24 cellular contexts compared by ENCODE assay signal in the genomic region with DNA sequence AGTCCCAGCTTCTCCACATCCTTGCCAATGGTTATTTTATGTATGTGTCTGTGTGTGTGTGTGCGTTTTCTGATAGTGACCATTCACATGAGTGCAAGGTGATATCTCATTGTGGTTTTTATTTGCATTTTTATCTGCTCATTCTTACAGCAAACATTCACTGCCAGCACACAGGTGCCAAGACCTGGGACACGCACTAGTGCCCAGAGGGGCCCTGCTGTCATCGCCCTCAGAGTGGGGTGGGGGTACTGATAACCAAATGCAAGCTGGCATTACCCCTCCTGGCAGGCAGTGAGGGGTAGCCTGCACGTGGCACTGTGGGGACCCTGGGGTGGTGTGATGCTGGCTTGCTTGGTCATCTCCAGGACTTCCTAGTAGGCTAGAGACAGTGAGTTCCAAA.
DNase-seq lines count a peak whose midpoint lies in the region; ATAC-seq, FAIRE-seq and TF ChIP-seq lines count a peak whose summit lies in the region.
"Had no signal": no experiment of that assay in that cellular context is flagged by ENCODE, and none has a peak within 500 bp of the region (broad histone marks: within the 10 kb centered on the region; RNA-seq: fewer than 3 reads in every experiment).

No MANE protein-coding gene starts in this region.

- no peak overlapping the region for H2AFZ ChIP-seq in OCI-LY1 (ENCODE audit: low read length)

- peak overlapping the region; percentile 100 for H3K27ac ChIP-seq in OCI-LY1 (ENCODE audit: low read depth, low read length, poor library complexity, severe bottlenecking)
- peak overlapping the region in 3 of 8 donors; percentile 24 to 33 (median 25) for H3K27ac ChIP-seq in spleen
- H3K27ac ChIP-seq: colonic mucosa, esophagus muscularis mucosa, skin epidermis, thoracic aorta had no signal

- no peaks in the 10 kb centered on the region for H3K27me3 ChIP-seq in OCI-LY1 (ENCODE audit: insufficient read depth, low read length)
- no peaks in the 10 kb centered on the region for H3K27me3 ChIP-seq in spleen (replicated peaks in 1 of 7)
- H3K27me3 ChIP-seq: colonic mucosa, esophagus muscularis mucosa had no signal

- intact Hi-C loops in spleen (cut with DNase I; ENCODE audit: low total_unique reads) = no loop called here

- H3K9me2 ChIP-seq in OCI-LY1 (ENCODE audit: low read depth, low read length) = no peaks in the 10 kb centered on the region

- TF ChIP-seq POLR2A in spleen (IDR thresholded peaks at IDR 0.05) = no peak

- ATAC-seq in GM18498 (IDR thresholded peaks at IDR 0.05; ENCODE audit: unreplicated experiment) = peak; percentile 31
- no peak for ATAC-seq in HG02938 (IDR thresholded peaks at IDR 0.05; ENCODE audit: unreplicated experiment)
- ATAC-seq: HCT116 had no signal

- peak overlapping the region; percentile 74 for H3K4me2 ChIP-seq in OCI-LY1 (ENCODE audit: low read length)

- H3K79me2 ChIP-seq in OCI-LY1 (ENCODE audit: insufficient read depth, low read length) = no peaks in the 10 kb centered on the region

- H3K9me3 ChIP-seq in OCI-LY1 (ENCODE audit: low read length) (peaks cover 4% of the 10 kb centered on the region), spleen (no peaks in the 10 kb centered on the region)
- H3K9me3 ChIP-seq: colonic mucosa, esophagus muscularis mucosa, thoracic aorta had no signal

- no peak for FAIRE-seq in GM19239 (lab: Jason Lieb, UNC)
- FAIRE-seq: bronchial epithelial cell, frontal cortex, HTR-8/SVneo had no signal

- H3K4me1 ChIP-seq in OCI-LY1 (ENCODE audit: insufficient read depth, low read length, severe bottlenecking) = peaks cover 82% of the 10 kb centered on the region
- peaks cover 0 to 53% (median 28%) of the 10 kb centered on the region in 6 donors for H3K4me1 ChIP-seq in spleen
- H3K4me1 ChIP-seq: colonic mucosa had no signal

- WGBS in spleen, 5 donors = 60 to 81% (median 69%) methylated on average over 4 of the region's 4 CpGs

- no peak for TF ChIP-seq CTCF in OCI-LY1 (IDR thresholded peaks at IDR 0.05; ENCODE audit: low read length)
- TF ChIP-seq CTCF in spleen (IDR thresholded peaks at IDR 0.05 in 8 of 11, conservative IDR thresholded peaks at IDR 0.05 in 3 of 11) = no peak

- H3F3A ChIP-seq in OCI-LY1 (ENCODE audit: insufficient read depth, low read length) = no peaks in the 10 kb centered on the region

- peak overlapping the region; percentile 74 for H3K9ac ChIP-seq in OCI-LY1 (ENCODE audit: low read length)

- H3K36me3 ChIP-seq in OCI-LY1 (ENCODE audit: insufficient read depth, low read length) (no peaks in the 10 kb centered on the region; the same call in 1 of the 2 replicates), spleen (no peaks in the 10 kb centered on the region)
- H3K36me3 ChIP-seq: colonic mucosa, esophagus muscularis mucosa, thoracic aorta had no signal

- H4K20me1 ChIP-seq in OCI-LY1 (ENCODE audit: insufficient read depth, low read length) = no peaks in the 10 kb centered on the region

- peak overlapping the region; percentile 50 for H3K4me3 ChIP-seq in OCI-LY1 (ENCODE audit: low read depth, low read length, poor library complexity, severe bottlenecking)
- H3K4me3 ChIP-seq in spleen = no peak overlapping the region
- H3K4me3 ChIP-seq: colonic mucosa, esophagus muscularis mucosa, skin epidermis, thoracic aorta had no signal

- peak in 70 of 76 experiments; percentile 3 to 83 (median 44) for DNase-seq in HUDEP-2 (lab: John Stamatoyannopoulos, UW; ENCODE audit: unreplicated experiment in 76 of 76)
- DNase-seq in spleen = peak; percentile 83
- DNase-seq in AG08395 (ENCODE audit: low spot score) = no peak
- DNase-seq in GM19239 (ENCODE audit: insufficient read length, low spot score) = no peak
- no peak for DNase-seq in HuH-7 (ENCODE audit: low spot score)
- DNase-seq: activated CD4-positive, alpha-beta memory T cell treated with anti-CD3 and anti-CD28 coated beads, Interleukin-2, amount 10 ng/mL, durations not matched to agents 7 days and 5 days; activated CD4-positive, CD25-positive, alpha-beta regulatory T cell; activated gamma-delta T cell treated with Interleukin-2 at 50 U/mL for 16 hours; activated T-cell treated with anti-CD3 and anti-CD28 coated beads, Interleukin-2, amount 50 U/mL, for 1 hour; CD8-positive, alpha-beta memory T cell; colonic mucosa; effector memory CD8-positive, alpha-beta T cell; islet precursor cell; stimulated activated naive CD4-positive, alpha-beta T cell treated with Interleukin-2 at 50 U/mL for 16 hours had no signal

Comparison
In these comparisons a context has a peak if more than half of its experiments do, and no peak if none do; other contexts are left out.
1. DNase-seq: peak in HUDEP-2 (70 of 76) and spleen (single experiment); none in AG08395 (single experiment), GM19239 (single experiment) and HuH-7 (single experiment).